13 cellular contexts compared by ENCODE assay signal in the genomic region with DNA sequence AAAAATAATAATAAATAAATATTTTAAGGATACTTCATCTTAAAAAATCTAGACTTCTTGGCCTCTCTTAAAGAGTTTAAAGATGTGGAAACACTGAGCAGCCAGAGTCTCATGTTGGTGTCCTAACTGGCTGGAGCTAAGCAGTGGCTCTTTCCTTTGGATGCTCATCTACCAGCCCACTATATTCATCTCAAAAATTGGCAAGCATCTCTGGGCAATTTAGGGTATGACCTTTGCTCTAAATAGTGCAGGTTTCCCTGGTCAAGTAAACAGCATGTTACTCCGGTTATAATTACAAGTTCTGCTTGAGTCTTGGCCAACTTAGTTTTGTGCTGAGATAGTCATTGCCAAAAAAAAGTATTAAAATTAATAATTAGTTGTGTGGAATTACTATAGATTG.
DNase-seq lines count a peak whose midpoint lies in the region; ATAC-seq and TF ChIP-seq lines count a peak whose summit lies in the region.
"Had no signal": no experiment of that assay in that cellular context is flagged by ENCODE, and none has a peak within 500 bp of the region (broad histone marks: within the 10 kb centered on the region; RNA-seq: fewer than 3 reads in every experiment).

No MANE protein-coding gene starts in this region.

- H3K4me3 ChIP-seq in right cardiac atrium (ENCODE audit: low read length) = no peak overlapping the region
- no peak overlapping the region for H3K4me3 ChIP-seq in GM23248
- H3K4me3 ChIP-seq in IMR-90 (ENCODE audit: insufficient read depth, low read depth, low read length) = no peak overlapping the region
- H3K4me3 ChIP-seq in right lobe of liver = no peak overlapping the region
- H3K4me3 ChIP-seq: BLaER1 treated with 17β-estradiol and CSF1 and Interleukin-3, amounts not matched to agents 10 nM and 100 nM had no signal

- ATAC-seq in Right ventricle myocardium superior (ENCODE audit: poor library complexity) (peak; percentile 70), right cardiac atrium (no peak), IMR-90 (ENCODE audit: low read depth) (no peak), right lobe of liver (peak; percentile 25 to 80 (median 38))
- ATAC-seq: CD8-positive, alpha-beta T cell had no signal

- peak overlapping the region; percentile 9; the same call in 1 of the 2 replicates for H2BK120ac ChIP-seq in IMR-90 (ENCODE audit: low read depth, low read length)

- H3K36me3 ChIP-seq in GM23248 (ENCODE audit: low read depth) (peaks cover 6% of the 10 kb centered on the region; the same call in 1 of the 2 replicates), IMR-90 (ENCODE audit: control insufficient read depth, insufficient read depth, low read length) (peaks cover 2% of the 10 kb centered on the region), right lobe of liver (no peaks in the 10 kb centered on the region)

- intact Hi-C loops in Right ventricle myocardium superior (cut with DNase I) = no loop called here
- intact Hi-C loops in right cardiac atrium (cut with DNase I) = no loop called here
- intact Hi-C loops in IMR-90 (cut with micrococcal nuclease) = no loop called here
- intact Hi-C loops in right lobe of liver (cut with DNase I) = no loop called here

- BruUV-seq in IMR-90 (replicated peaks; lab: Mats Ljungman, UMichigan) = no TSS peak

- peak overlapping the region; percentile 5 to 26; a peak in 2 of 4 replicates for H4K8ac ChIP-seq in IMR-90 (ENCODE audit: low read depth in 2 of 2, low read length in 2 of 2)

- in situ Hi-C loops in GM23248 (cut with MboI) (no loop called here), IMR-90 (cut with MboI; ENCODE audit: low sequenced_read_pairs) (no loop called here)

- H3K4me2 ChIP-seq in GM23248 (ENCODE audit: unreplicated experiment) (no peak overlapping the region), IMR-90 (ENCODE audit: low read depth, low read length) (no peak overlapping the region)
- H3K4me2 ChIP-seq: BLaER1 treated with 17β-estradiol and CSF1 and Interleukin-3, amounts not matched to agents 10 nM and 100 nM had no signal

- H3K9me3 ChIP-seq in right cardiac atrium (ENCODE audit: control insufficient read depth, low read length) (no peaks in the 10 kb centered on the region), GM23248 (ENCODE audit: low read depth) (no peaks in the 10 kb centered on the region), IMR-90 (ENCODE audit: control insufficient read depth, insufficient read depth, low read length) (no peaks in the 10 kb centered on the region), right lobe of liver (no peaks in the 10 kb centered on the region)
- H3K9me3 ChIP-seq: BLaER1 treated with 17β-estradiol and CSF1 and Interleukin-3, amounts not matched to agents 10 nM and 100 nM had no signal

- no peaks in the 10 kb centered on the region for H3K79me2 ChIP-seq in GM23248 (ENCODE audit: insufficient read depth)

- H3K27me3 ChIP-seq in right cardiac atrium (ENCODE audit: control insufficient read depth, insufficient read depth) (no peaks in the 10 kb centered on the region), GM23248 (replicated peaks; ENCODE audit: insufficient read depth) (no peaks in the 10 kb centered on the region), IMR-90 (ENCODE audit: control insufficient read depth, insufficient read depth, low read length) (no peaks in the 10 kb centered on the region), right lobe of liver (no peaks in the 10 kb centered on the region)
- H3K27me3 ChIP-seq: BLaER1 treated with 17β-estradiol and CSF1 and Interleukin-3, amounts not matched to agents 10 nM and 100 nM had no signal

- no peak overlapping the region for H4K5ac ChIP-seq in IMR-90 (ENCODE audit: low read depth, low read length)

- no peaks in the 10 kb centered on the region for H4K20me1 ChIP-seq in GM23248 (ENCODE audit: insufficient read depth)
- H4K20me1 ChIP-seq in IMR-90 (ENCODE audit: insufficient read depth, low read length) = no peaks in the 10 kb centered on the region
- H4K20me1 ChIP-seq: BLaER1 treated with 17β-estradiol and CSF1 and Interleukin-3, amounts not matched to agents 10 nM and 100 nM had no signal

- H3K9ac ChIP-seq in GM23248 (no peak overlapping the region), IMR-90 (ENCODE audit: low read depth, low read length) (no peak overlapping the region)
- H3K9ac ChIP-seq: BLaER1 treated with 17β-estradiol and CSF1 and Interleukin-3, amounts not matched to agents 10 nM and 100 nM had no signal

- H3K4me1 ChIP-seq in right cardiac atrium (ENCODE audit: control insufficient read depth, insufficient read depth, low read length) (peaks cover 2% of the 10 kb centered on the region), GM23248 (ENCODE audit: insufficient read depth) (peaks cover 11% of the 10 kb centered on the region), IMR-90 (ENCODE audit: control insufficient read depth, insufficient read depth, low read length) (peaks cover 11% of the 10 kb centered on the region), right lobe of liver (no peaks in the 10 kb centered on the region)
- H3K4me1 ChIP-seq: BLaER1 treated with 17β-estradiol and CSF1 and Interleukin-3, amounts not matched to agents 10 nM and 100 nM had no signal

- 35% methylated on average over 1 of the region's 1 CpG for WGBS in right cardiac atrium
- 21 to 29% methylated on average over 1 of the region's 1 CpG for WGBS in GM23248 (ENCODE audit: low coverage in 1 of 2, low lambda C conversion rate in 2 of 2, missing lambda C conversion rate in 2 of 2), 2 experiments
- 80% methylated on average over 1 of the region's 1 CpG; no CpG with 5 or more reads in 1 of the 2 experiments for WGBS in IMR-90 (ENCODE audit: extremely low coverage in 2 of 2, insufficient read length in 1 of 2), 2 experiments
- 35% methylated on average over 1 of the region's 1 CpG for WGBS in right lobe of liver (ENCODE audit: insufficient coverage, low coverage, low lambda C conversion rate, missing lambda C conversion rate)

- peaks cover 0 to 11% of the 10 kb centered on the region in 2 experiments; a peak in 2 of 4 replicates for H3K79me1 ChIP-seq in IMR-90 (ENCODE audit: low read depth in 1 of 2, low read length in 2 of 2)

- 0 out of 2 replicates have a peak overlapping the region, but pooled peaks have one; percentile 25 for H3K14ac ChIP-seq in IMR-90 (replicated peaks; ENCODE audit: low read depth, low read length)

- TF ChIP-seq POLR2A in IMR-90 (IDR thresholded peaks at IDR 0.05; ENCODE audit: low read depth, low read length) (no peak), right lobe of liver (IDR thresholded peaks at IDR 0.05) (no peak)

- peak overlapping the region; percentile 57; the same call in 1 of the 2 replicates for H3K4ac ChIP-seq in IMR-90 (ENCODE audit: low read depth, low read length)

- peak overlapping the region; percentile 24; the same call in 1 of the 2 replicates for H3K18ac ChIP-seq in IMR-90 (ENCODE audit: low read depth, low read length)

- POLR2A ChIA-PET in IMR-90 (lab: Charles Lee; ENCODE audit: unreplicated experiment) = no interaction called here

- no peak overlapping the region for H2AK9ac ChIP-seq in IMR-90 (replicated peaks; ENCODE audit: low read depth, low read length, poor library complexity)

- peaks cover 9% of the 10 kb centered on the region for H3F3A ChIP-seq in GM23248 (ENCODE audit: insufficient read depth)

- H3K9me1 ChIP-seq in IMR-90 (ENCODE audit: insufficient read depth, low read length) = peaks cover 5% of the 10 kb centered on the region

- CTCF ChIA-PET in IMR-90 (lab: Yijun Ruan, JAX) = interaction anchor here (0.6 to 0.9 kb wide), 2 partner anchors 69 to 294 kb away, joined by 4 to 5 read pairs; no protein-coding TSS in a partner anchor

- DNase-seq in Right ventricle myocardium superior (no peak), right cardiac atrium (no peak), GM23248 (peak; percentile 31), IMR-90 (no peak), right lobe of liver (no peak), hippocampal formation (lab: John Stamatoyannopoulos, UW) (no peak), NCI-H526 (lab: John Stamatoyannopoulos, UW) (no peak)
- DNase-seq: Calu3; CD8-positive, alpha-beta T cell; DMS79 treated with DMSO at 0.1 percent for 48 hours; GF-D8; H9 had no signal

- no peak for TF ChIP-seq RAD21 in IMR-90 (IDR thresholded peaks at IDR 0.05; ENCODE audit: low read length)

- no peak overlapping the region for H2AK5ac ChIP-seq in IMR-90 (ENCODE audit: low read depth, low read length)

- TF ChIP-seq CTCF in IMR-90 (conservative IDR thresholded peaks at IDR 0.05; ENCODE audit: low read depth, low read length) = no peak
- TF ChIP-seq CTCF in right lobe of liver (IDR thresholded peaks at IDR 0.05) = no peak

- no peak overlapping the region; the same call in 2 of the 3 replicates for H2BK15ac ChIP-seq in IMR-90 (ENCODE audit: low read depth, low read length)

- no peak overlapping the region for H3K23ac ChIP-seq in IMR-90 (ENCODE audit: low read depth, low read length)

- H3K56ac ChIP-seq in IMR-90 (ENCODE audit: extremely low read depth, insufficient read depth, low read length) = 0 out of 2 replicates have a peak overlapping the region, but pooled peaks have one; percentile 32

- peak overlapping the region; percentile 93 for H2BK5ac ChIP-seq in IMR-90 (ENCODE audit: low read depth, low read length, poor library complexity, severe bottlenecking)

- H2BK20ac ChIP-seq in IMR-90 (ENCODE audit: low read depth, low read length) = peak overlapping the region; percentile 31

- peaks cover 6% of the 10 kb centered on the region; the same call in 1 of the 2 replicates for H3K9me2 ChIP-seq in GM23248 (ENCODE audit: insufficient read depth)

- H2AFZ ChIP-seq in GM23248 = no peak overlapping the region
- H2AFZ ChIP-seq in IMR-90 (replicated peaks; ENCODE audit: low read length, poor library complexity) = no peak overlapping the region

- H4K91ac ChIP-seq in IMR-90 (ENCODE audit: insufficient read depth, low read depth, low read length) = peak overlapping the region; percentile 58

- dilution Hi-C loops in IMR-90 (cut with HindIII; ENCODE audit: low sequenced_read_pairs, unreplicated experiment) = no loop called here

- H3K27ac ChIP-seq in right cardiac atrium (ENCODE audit: low read length) (no peak overlapping the region), GM23248 (no peak overlapping the region; the same call in 1 of the 2 replicates), IMR-90 (ENCODE audit: insufficient read depth, low read length) (no peak overlapping the region), right lobe of liver (no peak overlapping the region)
- H3K27ac ChIP-seq: BLaER1 treated with 17β-estradiol and CSF1 and Interleukin-3, amounts not matched to agents 10 nM and 100 nM had no signal

TF ChIP-seq in IMR-90, 13 proteins besides CTCF, POLR2A, EP300 and RAD21 (continues in another document):
- TF ChIP-seq MXI1 (IDR thresholded peaks at IDR 0.05; ENCODE audit: borderline replicate concordance, low read depth, low read length) (no peak), RFX5 (IDR thresholded peaks at IDR 0.05; ENCODE audit: low read depth, low read length) (no peak), CEBPB (IDR thresholded peaks at IDR 0.05; ENCODE audit: low read depth, low read length) (no peak), BHLHE40 (IDR thresholded peaks at IDR 0.05; ENCODE audit: low read depth, low read length) (no peak), RCOR1 (IDR thresholded peaks at IDR 0.05; ENCODE audit: insufficient replicate concordance, low read length) (no peak)

Comparison
In these comparisons a context has a peak if more than half of its experiments do, and no peak if none do; other contexts are left out.
1. ATAC-seq: peak in Right ventricle myocardium superior (single experiment) and right lobe of liver (4 of 4); none in right cardiac atrium (0 of 2) and IMR-90 (single experiment).